In the genomic region with DNA sequence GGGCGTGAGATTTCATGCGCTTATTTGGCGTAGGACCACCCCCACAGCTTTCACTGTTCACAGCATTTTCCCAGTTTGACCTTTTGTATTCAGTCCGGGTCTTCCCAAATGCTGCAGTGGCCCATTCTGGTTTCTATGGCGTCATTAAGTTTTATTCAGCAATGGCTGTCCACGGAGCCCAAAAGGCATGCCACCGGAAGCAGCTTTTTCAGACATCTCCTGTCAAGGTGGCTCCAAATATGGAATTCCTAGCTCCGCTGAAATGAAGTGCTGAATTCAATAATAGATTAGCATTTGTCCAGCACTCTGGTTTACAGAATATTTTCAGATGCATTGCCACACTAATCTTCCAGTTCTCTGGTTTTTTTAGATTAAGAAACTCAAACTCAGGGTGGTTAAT, we compare ENCODE assay signal across 9 cellular contexts.
DNase-seq lines count a peak whose midpoint lies in the region; ATAC-seq and TF ChIP-seq lines count a peak whose summit lies in the region.
"Had no signal": no experiment of that assay in that cellular context is flagged by ENCODE, and none has a peak within 500 bp of the region (broad histone marks: within the 10 kb centered on the region; RNA-seq: fewer than 3 reads in every experiment).

No MANE protein-coding gene starts in this region.

- CTCF ChIA-PET in activated naive CD4-positive, alpha-beta T cell treated with anti-CD3 and anti-CD28 coated beads, Interleukin-2, amount 10 ng/mL, durations not matched to agents 7 days and 5 days (lab: Charles Lee): interaction anchor here (1.7 to 3.3 kb wide), 3 partner anchors 75 to 117 kb away, joined by 4 to 13 read pairs (median 9); no protein-coding TSS in a partner anchor

- peaks cover 3% of the 10 kb centered on the region for H3K9me3 Mint-ChIP-seq in activated naive CD4-positive, alpha-beta T cell treated with anti-CD3 and anti-CD28 coated beads, Interleukin-2, amount 10 ng/mL, durations not matched to agents 7 days and 5 days
- no peaks in the 10 kb centered on the region for H3K9me3 Mint-ChIP-seq in glutamatergic neuron (ENCODE audit: unreplicated experiment)

- H3K4me3 Mint-ChIP-seq in activated naive CD4-positive, alpha-beta T cell treated with anti-CD3 and anti-CD28 coated beads, Interleukin-2, amount 10 ng/mL, durations not matched to agents 7 days and 5 days: peak overlapping the region; percentile 81
- H3K4me3 Mint-ChIP-seq in glutamatergic neuron (ENCODE audit: unreplicated experiment): peak overlapping the region; percentile 84

- peaks cover 1% of the 10 kb centered on the region for H3K36me3 Mint-ChIP-seq in activated naive CD4-positive, alpha-beta T cell treated with anti-CD3 and anti-CD28 coated beads, Interleukin-2, amount 10 ng/mL, durations not matched to agents 7 days and 5 days
- peaks cover 5% of the 10 kb centered on the region for H3K36me3 Mint-ChIP-seq in glutamatergic neuron (ENCODE audit: unreplicated experiment)

- peaks cover 0 to 14% of the 10 kb centered on the region in 2 donors for H3K4me1 ChIP-seq in thoracic aorta (ENCODE audit: control insufficient read depth in 1 of 2, low read depth in 2 of 2)

- ATAC-seq in SK-N-SH treated with all-trans-retinoic acid at 6 μM for 48 hours (peak; percentile 39), thoracic aorta (ENCODE audit: insufficient number of reproducible peaks, low FRiP score, low read depth) (no peak), HG03378 (IDR thresholded peaks at IDR 0.05; ENCODE audit: unreplicated experiment) (no peak)

- no peak for DNase-seq in activated naive CD4-positive, alpha-beta T cell treated with anti-CD3 and anti-CD28 coated beads, Interleukin-2, amount 10 ng/mL, durations not matched to agents 7 days and 5 days
- DNase-seq in activated naive CD4-positive, alpha-beta T cell (lab: John Stamatoyannopoulos, UW): no peak
- DNase-seq in glutamatergic neuron (no peak), thoracic aorta (ENCODE audit: low spot score) (no peak), SW 1271 (lab: John Stamatoyannopoulos, UW) (no peak), OCI-M1 (lab: John Stamatoyannopoulos, UW) (no peak)
- DNase-seq: DMS 273 treated with DMSO at 0.1 percent for 48 hours had no signal

- no peaks in the 10 kb centered on the region for H3K9me3 ChIP-seq in thoracic aorta

- H3K27me3 ChIP-seq in thoracic aorta (replicated peaks; ENCODE audit: insufficient read depth): no peaks in the 10 kb centered on the region

- peaks cover 27% of the 10 kb centered on the region for H3K27me3 Mint-ChIP-seq in activated naive CD4-positive, alpha-beta T cell treated with anti-CD3 and anti-CD28 coated beads, Interleukin-2, amount 10 ng/mL, durations not matched to agents 7 days and 5 days
- H3K27me3 Mint-ChIP-seq in glutamatergic neuron (ENCODE audit: unreplicated experiment): no peaks in the 10 kb centered on the region

- peaks cover 33% of the 10 kb centered on the region for H3K4me1 Mint-ChIP-seq in activated naive CD4-positive, alpha-beta T cell treated with anti-CD3 and anti-CD28 coated beads, Interleukin-2, amount 10 ng/mL, durations not matched to agents 7 days and 5 days
- peaks cover 1% of the 10 kb centered on the region for H3K4me1 Mint-ChIP-seq in glutamatergic neuron (ENCODE audit: low read depth, unreplicated experiment)

- peak overlapping the region; percentile 83 for H3K4me3 ChIP-seq in thoracic aorta

- peak overlapping the region; percentile 90 for H3K27ac Mint-ChIP-seq in activated naive CD4-positive, alpha-beta T cell treated with anti-CD3 and anti-CD28 coated beads, Interleukin-2, amount 10 ng/mL, durations not matched to agents 7 days and 5 days
- no peak overlapping the region for H3K27ac Mint-ChIP-seq in glutamatergic neuron (ENCODE audit: unreplicated experiment)

- TF ChIP-seq CTCF in glutamatergic neuron (IDR thresholded peaks at IDR 0.05; ENCODE audit: partially characterized antibody, unreplicated experiment) (no peak), thoracic aorta (IDR thresholded peaks at IDR 0.05) (no peak)

- H3K27ac ChIP-seq in thoracic aorta: peak overlapping the region in 1 of 2 donors; percentile 56

- no peaks in the 10 kb centered on the region for H3K36me3 ChIP-seq in thoracic aorta

TF ChIP-seq in SK-N-SH treated with all-trans-retinoic acid at 6 μM for 48 hours, 23 proteins besides CTCF, POLR2A, EP300 and RAD21:
- TF ChIP-seq GLIS3 (CRISPR knock-in tag; IDR thresholded peaks at IDR 0.05): no peak
- no peak for TF ChIP-seq TOX (CRISPR knock-in tag; IDR thresholded peaks at IDR 0.05; ENCODE audit: borderline replicate concordance)
- no peak for TF ChIP-seq ZC3H10 (CRISPR knock-in tag; IDR thresholded peaks at IDR 0.05)
- no peak for TF ChIP-seq ZNF8 (CRISPR knock-in tag; IDR thresholded peaks at IDR 0.05)
- no peak for TF ChIP-seq RARB (CRISPR knock-in tag; IDR thresholded peaks at IDR 0.05)
- TF ChIP-seq TCF4 (CRISPR knock-in tag; IDR thresholded peaks at IDR 0.05; ENCODE audit: borderline replicate concordance): no peak
- TF ChIP-seq ESRRG (CRISPR knock-in tag; IDR thresholded peaks at IDR 0.05): no peak
- no peak for TF ChIP-seq ZNF565 (CRISPR knock-in tag; conservative IDR thresholded peaks at IDR 0.05; ENCODE audit: low read depth)
- TF ChIP-seq PPARA (CRISPR knock-in tag; IDR thresholded peaks at IDR 0.05; ENCODE audit: borderline replicate concordance): no peak
- TF ChIP-seq BACH2 (CRISPR knock-in tag; IDR thresholded peaks at IDR 0.05; ENCODE audit: borderline replicate concordance): no peak
- TF ChIP-seq ARNTL (CRISPR knock-in tag; IDR thresholded peaks at IDR 0.05; ENCODE audit: borderline replicate concordance, low read depth): no peak
- TF ChIP-seq ZNF70 (CRISPR knock-in tag; IDR thresholded peaks at IDR 0.05): no peak
- TF ChIP-seq ISL1 (CRISPR knock-in tag; IDR thresholded peaks at IDR 0.05): no peak
